Comparison of ENCODE assay signal across 24 cellular contexts in the genomic region with DNA sequence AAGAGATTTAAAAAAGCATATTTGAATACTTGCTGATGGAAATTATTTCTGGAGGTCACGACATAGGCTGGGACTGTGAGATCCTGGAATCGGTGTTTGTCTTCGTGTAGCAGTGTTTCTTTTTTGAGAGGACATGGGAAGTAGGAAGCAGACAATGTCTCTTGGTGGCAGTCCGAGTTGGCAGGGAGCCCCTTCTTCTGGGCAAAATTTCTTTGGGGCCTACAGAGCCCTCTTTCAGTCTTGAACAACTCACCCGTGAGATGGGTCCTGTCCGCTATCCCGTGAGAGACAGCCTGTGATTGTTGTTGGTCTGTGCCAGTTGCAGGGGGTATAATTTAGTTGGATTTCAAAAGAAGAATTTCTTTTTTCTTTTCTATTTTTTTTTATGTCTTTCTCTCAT.
"Had no signal": no experiment of that assay in that cellular context is flagged by ENCODE, and none has a peak within 500 bp of the region (broad histone marks: within the 10 kb centered on the region; RNA-seq: fewer than 3 reads in every experiment).

No MANE protein-coding gene starts in this region.

- H3K4me1 ChIP-seq: pancreas, stomach, testis had no signal

- H3K27ac Mint-ChIP-seq: activated CD4-positive, alpha-beta memory T cell treated with anti-CD3 and anti-CD28 coated beads for 36 hours; activated CD4-positive, alpha-beta T cell treated with anti-CD3 and anti-CD28 coated beads, Interleukin-2, amount 10 ng/mL, durations not matched to agents 24 days and 14 days; activated naive CD4-positive, alpha-beta T cell treated with anti-CD3 and anti-CD28 coated beads, Interleukin-2, amount 10 ng/mL, durations not matched to agents 7 days and 5 days; activated naive CD8-positive, alpha-beta T cell treated with anti-CD3 and anti-CD28 coated beads, Interleukin-2, amount 10 ng/mL, durations not matched to agents 7 days and 5 days; activated T-helper 1 cell treated with anti-CD3 and anti-CD28 coated beads, Interleukin-12 subunit alpha, Interleukin-12 subunit beta, Interleukin-2, Interleukin-4 antibody, amounts not matched to agents 30 ng/mL and 10 ng/mL and 1 ng/mL, durations not matched to agents 14 hours and 24 hours and 36 hours; dendritic cell treated with granulocyte-macrophage colony-stimulating factor and Interleukin-4, amounts not matched to agents 40 ng/mL and 50 ng/mL, for 4 days; endodermal cell; mesothelial cell of epicardium; naive thymus-derived CD4-positive, alpha-beta T cell; stimulated activated naive B cell treated with anti-CD40 and anti-IgM and Interleukin-4, amounts not matched to agents 10 μg/mL and 1 μg/mL and 100 μg/mL, for 72 hours; T-helper 17 cell had no signal

- H3K36me3 Mint-ChIP-seq: activated CD4-positive, alpha-beta memory T cell treated with anti-CD3 and anti-CD28 coated beads for 36 hours; activated naive CD4-positive, alpha-beta T cell treated with anti-CD3 and anti-CD28 coated beads, Interleukin-2, amount 10 ng/mL, durations not matched to agents 7 days and 5 days; activated naive CD8-positive, alpha-beta T cell treated with anti-CD3 and anti-CD28 coated beads, Interleukin-2, amount 10 ng/mL, durations not matched to agents 7 days and 5 days; mesothelial cell of epicardium; naive thymus-derived CD4-positive, alpha-beta T cell; stimulated activated naive B cell treated with anti-CD40 and anti-IgM and Interleukin-4, amounts not matched to agents 10 μg/mL and 1 μg/mL and 100 μg/mL, for 72 hours had no signal

- H3K4me3 Mint-ChIP-seq: activated CD4-positive, alpha-beta memory T cell treated with anti-CD3 and anti-CD28 coated beads for 36 hours; activated CD4-positive, alpha-beta T cell treated with anti-CD3 and anti-CD28 coated beads, Interleukin-2, amount 10 ng/mL, durations not matched to agents 24 days and 14 days; activated naive CD4-positive, alpha-beta T cell treated with anti-CD3 and anti-CD28 coated beads, Interleukin-2, amount 10 ng/mL, durations not matched to agents 7 days and 5 days; activated naive CD8-positive, alpha-beta T cell treated with anti-CD3 and anti-CD28 coated beads, Interleukin-2, amount 10 ng/mL, durations not matched to agents 7 days and 5 days; activated T-helper 1 cell treated with anti-CD3 and anti-CD28 coated beads, Interleukin-12 subunit alpha, Interleukin-12 subunit beta, Interleukin-2, Interleukin-4 antibody, amounts not matched to agents 30 ng/mL and 10 ng/mL and 1 ng/mL, durations not matched to agents 14 hours and 24 hours and 36 hours; dendritic cell treated with granulocyte-macrophage colony-stimulating factor and Interleukin-4, amounts not matched to agents 40 ng/mL and 50 ng/mL, for 4 days; endodermal cell; mesothelial cell of epicardium; naive thymus-derived CD4-positive, alpha-beta T cell; stimulated activated naive B cell treated with anti-CD40 and anti-IgM and Interleukin-4, amounts not matched to agents 10 μg/mL and 1 μg/mL and 100 μg/mL, for 72 hours; T-helper 17 cell had no signal

- H3K36me3 ChIP-seq: heart right ventricle, pancreas, stomach had no signal

- H3K27me3 ChIP-seq: pancreas, stomach, testis had no signal

- H3K9me3 ChIP-seq: heart right ventricle, pancreas, stomach, testis had no signal

- H3K4me1 Mint-ChIP-seq: activated CD4-positive, alpha-beta T cell treated with anti-CD3 and anti-CD28 coated beads, Interleukin-2, amount 10 ng/mL, durations not matched to agents 24 days and 14 days; activated naive CD4-positive, alpha-beta T cell treated with anti-CD3 and anti-CD28 coated beads, Interleukin-2, amount 10 ng/mL, durations not matched to agents 7 days and 5 days; activated naive CD8-positive, alpha-beta T cell treated with anti-CD3 and anti-CD28 coated beads, Interleukin-2, amount 10 ng/mL, durations not matched to agents 7 days and 5 days; mesothelial cell of epicardium; stimulated activated naive B cell treated with anti-CD40 and anti-IgM and Interleukin-4, amounts not matched to agents 10 μg/mL and 1 μg/mL and 100 μg/mL, for 72 hours; T-helper 17 cell had no signal

- H3K9me3 Mint-ChIP-seq: activated CD4-positive, alpha-beta memory T cell treated with anti-CD3 and anti-CD28 coated beads for 36 hours; activated CD4-positive, alpha-beta T cell treated with anti-CD3 and anti-CD28 coated beads, Interleukin-2, amount 10 ng/mL, durations not matched to agents 24 days and 14 days; activated naive CD4-positive, alpha-beta T cell treated with anti-CD3 and anti-CD28 coated beads, Interleukin-2, amount 10 ng/mL, durations not matched to agents 7 days and 5 days; activated naive CD8-positive, alpha-beta T cell treated with anti-CD3 and anti-CD28 coated beads, Interleukin-2, amount 10 ng/mL, durations not matched to agents 7 days and 5 days; activated T-helper 1 cell treated with anti-CD3 and anti-CD28 coated beads, Interleukin-12 subunit alpha, Interleukin-12 subunit beta, Interleukin-2, Interleukin-4 antibody, amounts not matched to agents 30 ng/mL and 10 ng/mL and 1 ng/mL, durations not matched to agents 14 hours and 24 hours and 36 hours; endodermal cell; mesothelial cell of epicardium had no signal

- H3K4me3 ChIP-seq: heart right ventricle, pancreas, stomach, testis had no signal

- DNase-seq: activated CD4-positive, alpha-beta memory T cell treated with anti-CD3 and anti-CD28 coated beads for 36 hours; activated CD4-positive, alpha-beta T cell treated with anti-CD3 and anti-CD28 coated beads, Interleukin-2, amount 10 ng/mL, durations not matched to agents 24 days and 14 days; activated CD4-positive, CD25-positive, alpha-beta regulatory T cell treated with anti-CD3 and anti-CD28 coated beads, Interleukin-2, amount 50 U/mL, for 72 hours; activated CD8-positive, alpha-beta memory T cell treated with anti-CD3 and anti-CD28 coated beads, Interleukin-2, amount 50 U/mL, for 4 hours; activated gamma-delta T cell; activated naive CD4-positive, alpha-beta T cell treated with anti-CD3 and anti-CD28 coated beads, Interleukin-2, amount 10 ng/mL, durations not matched to agents 7 days and 5 days; activated naive CD8-positive, alpha-beta T cell treated with anti-CD3 and anti-CD28 coated beads, Interleukin-2, amount 10 ng/mL, durations not matched to agents 7 days and 5 days; activated T-cell treated with anti-CD3 and anti-CD28 coated beads, Interleukin-2, amount 50 U/mL, for 1 hour; endodermal cell; heart right ventricle; left cardiac atrium; left ventricle myocardium superior; naive thymus-derived CD4-positive, alpha-beta T cell; pancreas; stimulated activated CD4-positive, alpha-beta T cell treated with anti-CD3 and anti-CD28 coated beads, Interleukin-15, amount 100 ng/mL, for 24 hours; stimulated activated CD4-positive, alpha-beta T cell treated with anti-CD3 and anti-CD28 coated beads, Interleukin-2, amount 100 ng/mL, for 24 hours; stimulated activated naive B cell treated with anti-CD40 and anti-IgM and Interleukin-4, amounts not matched to agents 10 μg/mL and 1 μg/mL and 100 μg/mL, for 72 hours; stomach; T-helper 17 cell; testis; trophoblast cell had no signal

- H3K27me3 Mint-ChIP-seq: activated CD4-positive, alpha-beta memory T cell treated with anti-CD3 and anti-CD28 coated beads for 36 hours; activated CD4-positive, alpha-beta T cell treated with anti-CD3 and anti-CD28 coated beads, Interleukin-2, amount 10 ng/mL, durations not matched to agents 24 days and 14 days; activated naive CD4-positive, alpha-beta T cell treated with anti-CD3 and anti-CD28 coated beads, Interleukin-2, amount 10 ng/mL, durations not matched to agents 7 days and 5 days; activated naive CD8-positive, alpha-beta T cell treated with anti-CD3 and anti-CD28 coated beads, Interleukin-2, amount 10 ng/mL, durations not matched to agents 7 days and 5 days had no signal
